ENCODE assay signal across 25 cellular contexts in genomic region chr1:241442686-241443085, GRCh38.
"Had no signal": no experiment of that assay in that cellular context is flagged by ENCODE, and none has a peak within 500 bp of the region (broad histone marks: within the 10 kb centered on the region; RNA-seq: fewer than 3 reads in every experiment).

No MANE protein-coding gene starts in this region.

- H3K36me3 ChIP-seq: MG63, Peyer's patch, SJSA1 had no signal

- H3K4me3 ChIP-seq: K562, MG63, PC-9, Peyer's patch, SJSA1, SK-N-MC had no signal

- H3K4me1 ChIP-seq: Peyer's patch, SJSA1 had no signal

- H3K9ac ChIP-seq: KMS-11 had no signal

- DNase-seq: Kasumi-1, MG63, NCI-H1092 treated with DMSO at 0.1 percent for 48 hours, NCI-H1436, NCI-H187, NCI-H2029, NCI-H2081 treated with DMSO at 0.1 percent for 48 hours, NCI-H2171, NCI-H226, NCI-H446, NCI-H510A, NCI-H524 treated with DMSO at 0.1 percent for 48 hours, NCI-H69, NCI-H774, PC-9, Peyer's patch, Right ventricle myocardium superior, RPMI8226, SIG-M5 had no signal

- H3K9me3 ChIP-seq: Peyer's patch had no signal

- H2AFZ ChIP-seq: PC-9 had no signal

- H3K27me3 ChIP-seq: MG63, Peyer's patch, SJSA1 had no signal

- H3K27ac ChIP-seq: HL-60, KMS-11, PC-9, Peyer's patch, SJSA1, SK-N-MC had no signal

- ATAC-seq: K562 had no signal

- H3K4me2 ChIP-seq: KMS-11, PC-9 had no signal

- FAIRE-seq: HTR-8/SVneo, K562 had no signal
